Comparison of ENCODE assay signal across 8 cellular contexts in genomic region chr18:12076424-12077140, GRCh38. TPM values are rescaled to one million over a fixed set of nuclear protein-coding genes. Genes with fewer than 3 reads are reported as not detected.
DNase-seq lines count a peak whose midpoint lies in the region; ATAC-seq and TF ChIP-seq lines count a peak whose summit lies in the region.

No MANE protein-coding gene starts in this region.

- no peak overlapping the region for H3K27ac Mint-ChIP-seq in natural killer cell treated with Interleukin-12 subunit alpha and Interleukin-12 subunit beta and Interleukin-15 and Interleukin-18, amount 100 ng/mL, for 72 hours

- DNase-seq in G401 (ENCODE audit: low spot score) = peak; percentile 18
- DNase-seq in NCI-H345 treated with DMSO at 0.1 percent for 48 hours (lab: John Stamatoyannopoulos, UW; ENCODE audit: unreplicated experiment) = peak; percentile 22
- no peak for DNase-seq in epithelial cell of proximal tubule (ENCODE audit: low read depth)
- no peak for DNase-seq in natural killer cell treated with Interleukin-12 subunit alpha and Interleukin-12 subunit beta and Interleukin-15 and Interleukin-18, amount 100 ng/mL, for 72 hours (ENCODE audit: low spot score)

- in situ Hi-C loops in G401 (cut with HindIII; ENCODE audit: low sequenced_read_pairs) = no loop called here

- TF ChIP-seq CTCF in epithelial cell of proximal tubule (conservative IDR thresholded peaks at IDR 0.05; ENCODE audit: low read depth, low read length) = no peak

- no peak overlapping the region for H3K4me3 Mint-ChIP-seq in natural killer cell treated with Interleukin-12 subunit alpha and Interleukin-12 subunit beta and Interleukin-15 and Interleukin-18, amount 100 ng/mL, for 72 hours

- H3K27me3 Mint-ChIP-seq in natural killer cell treated with Interleukin-12 subunit alpha and Interleukin-12 subunit beta and Interleukin-15 and Interleukin-18, amount 100 ng/mL, for 72 hours = peaks cover 15% of the 10 kb centered on the region in 2 donors

- H3K4me3 ChIP-seq in epithelial cell of proximal tubule (ENCODE audit: low read depth, low read length) = peak overlapping the region; percentile 23

- no peaks in the 10 kb centered on the region for H3K4me1 Mint-ChIP-seq in natural killer cell treated with Interleukin-12 subunit alpha and Interleukin-12 subunit beta and Interleukin-15 and Interleukin-18, amount 100 ng/mL, for 72 hours (ENCODE audit: low read depth in 2 of 2)

- H3K36me3 Mint-ChIP-seq in natural killer cell treated with Interleukin-12 subunit alpha and Interleukin-12 subunit beta and Interleukin-15 and Interleukin-18, amount 100 ng/mL, for 72 hours = no peaks in the 10 kb centered on the region

- H3K9me3 Mint-ChIP-seq in natural killer cell treated with Interleukin-12 subunit alpha and Interleukin-12 subunit beta and Interleukin-15 and Interleukin-18, amount 100 ng/mL, for 72 hours = no peaks in the 10 kb centered on the region

- ATAC-seq in natural killer cell treated with Interleukin-12 subunit alpha and Interleukin-12 subunit beta and Interleukin-15 and Interleukin-18, amount 100 ng/mL, for 72 hours = peak; percentile 60 to 81
- ATAC-seq in HG03196 (IDR thresholded peaks at IDR 0.05; ENCODE audit: unreplicated experiment) (no peak), HG02852 (IDR thresholded peaks at IDR 0.05; ENCODE audit: unreplicated experiment) (no peak), HG03095 (IDR thresholded peaks at IDR 0.05; ENCODE audit: unreplicated experiment) (no peak), HG02870 (IDR thresholded peaks at IDR 0.05; ENCODE audit: unreplicated experiment) (no peak)

RNA-seq across cellular contexts. Expression of gene ANKRD62, which starts 17.1 kb away (rescaled TPM):
- not detected in 2 replicates for total RNA-seq in G401 (2014; rRNA removed; shearing (Covaris generic))
- not detected in 2 replicates for total RNA-seq in epithelial cell of proximal tubule
- not detected for total RNA-seq in natural killer cell treated with Interleukin-12 subunit alpha and Interleukin-12 subunit beta and Interleukin-15 and Interleukin-18, amount 100 ng/mL, for 72 hours

Comparison
In these comparisons a context has a peak if more than half of its experiments do, and no peak if none do; other contexts are left out.
1. DNase-seq: peak in G401 (single experiment) and NCI-H345 treated with DMSO at 0.1 percent for 48 hours (single experiment); none in epithelial cell of proximal tubule (single experiment) and natural killer cell treated with Interleukin-12 subunit alpha and Interleukin-12 subunit beta and Interleukin-15 and Interleukin-18, amount 100 ng/mL, for 72 hours (single experiment).
2. ATAC-seq: peak in natural killer cell treated with Interleukin-12 subunit alpha and Interleukin-12 subunit beta and Interleukin-15 and Interleukin-18, amount 100 ng/mL, for 72 hours (2 of 2); none in HG03196 (single experiment), HG02852 (single experiment), HG03095 (single experiment) and HG02870 (single experiment).